ENCODE assay signal across 9 cellular contexts in genomic region chr5:34487202-34487879, GRCh38.
DNase-seq lines count a peak whose midpoint lies in the region; ATAC-seq and TF ChIP-seq lines count a peak whose summit lies in the region.
"Had no signal": no experiment of that assay in that cellular context is flagged by ENCODE, and none has a peak within 500 bp of the region (broad histone marks: within the 10 kb centered on the region; RNA-seq: fewer than 3 reads in every experiment).

No MANE protein-coding gene starts in this region.

- H3K4me3 ChIP-seq in fibroblast of pulmonary artery (replicated peaks; ENCODE audit: low read depth, low read length) (no peak overlapping the region), endodermal cell (ENCODE audit: low read length) (no peak overlapping the region)

- H3K36me3 ChIP-seq in endodermal cell (ENCODE audit: control insufficient read depth, insufficient read depth, low read length) = no peaks in the 10 kb centered on the region

- H3K36me3 Mint-ChIP-seq in endodermal cell (ENCODE audit: low read depth) = peaks cover under 1% of the 10 kb centered on the region

- H3K4me1 Mint-ChIP-seq in endodermal cell = peaks cover 43% of the 10 kb centered on the region

- ATAC-seq in sciatic nerve (peak; percentile 91), HG03135 (IDR thresholded peaks at IDR 0.05; ENCODE audit: unreplicated experiment) (no peak)

- H3K27me3 Mint-ChIP-seq in endodermal cell (ENCODE audit: insufficient read depth) = no peaks in the 10 kb centered on the region

- H3K9me3 ChIP-seq in endodermal cell (ENCODE audit: control insufficient read depth, low read length) = peaks cover 7% of the 10 kb centered on the region

- H3K9ac ChIP-seq in endodermal cell (ENCODE audit: extremely low read depth, low read length, poor library complexity, severe bottlenecking) = no peak overlapping the region

- intact Hi-C loops in sciatic nerve (cut with DNase I) = loop anchor here (10.0 kb wide), 1 partner anchor 407 kb away; no protein-coding TSS in a partner anchor

- H3K27ac ChIP-seq in endodermal cell (ENCODE audit: low read depth, low read length) = no peak overlapping the region

- TF ChIP-seq CTCF in fibroblast of pulmonary artery (IDR thresholded peaks at IDR 0.05; ENCODE audit: low read length, missing control alignments) (no peak), endodermal cell (conservative IDR thresholded peaks at IDR 0.05) (no peak)

- H3K9me3 Mint-ChIP-seq in endodermal cell = peaks cover 11% of the 10 kb centered on the region

- H3K27ac Mint-ChIP-seq in endodermal cell = no peak overlapping the region

- H3K27me3 ChIP-seq in endodermal cell (ENCODE audit: control insufficient read depth, insufficient read depth, low read length, poor library complexity, severe bottlenecking) = no peaks in the 10 kb centered on the region

- H3K4me1 ChIP-seq in endodermal cell (ENCODE audit: control insufficient read depth, insufficient read depth, low read length) = peaks cover 9% of the 10 kb centered on the region

- peak; percentile 77 for DNase-seq in GM03348 (ENCODE audit: low spot score)
- DNase-seq in RPMI7951 (ENCODE audit: low read depth) = peak; percentile 75
- peak; percentile 94 for DNase-seq in fibroblast of pulmonary artery (ENCODE audit: low read depth)
- DNase-seq in sciatic nerve (ENCODE audit: low spot score) = no peak
- DNase-seq in endodermal cell = no peak
- DNase-seq in activated CD8-positive, alpha-beta memory T cell treated with anti-CD3 and anti-CD28 coated beads, Interleukin-2, amount 50 U/mL, for 4 hours = no peak
- DNase-seq in anterior cingulate cortex (lab: John Stamatoyannopoulos, UW) = no peak
- DNase-seq: NCI-H526 had no signal

- no peak overlapping the region for H3K4me3 Mint-ChIP-seq in endodermal cell

- WGBS in endodermal cell (ENCODE audit: insufficient coverage in 1 of 2, insufficient read length in 1 of 2), 2 experiments = 94 to 95% methylated on average over 11 of the region's 11 CpGs

Comparison
In these comparisons a context has a peak if more than half of its experiments do, and no peak if none do; other contexts are left out.
1. DNase-seq: peak in GM03348 (single experiment), RPMI7951 (single experiment) and fibroblast of pulmonary artery (single experiment); none in sciatic nerve (single experiment), endodermal cell (single experiment), activated CD8-positive, alpha-beta memory T cell treated with anti-CD3 and anti-CD28 coated beads, Interleukin-2, amount 50 U/mL, for 4 hours (single experiment) and anterior cingulate cortex (0 of 58).